In the genomic region with DNA sequence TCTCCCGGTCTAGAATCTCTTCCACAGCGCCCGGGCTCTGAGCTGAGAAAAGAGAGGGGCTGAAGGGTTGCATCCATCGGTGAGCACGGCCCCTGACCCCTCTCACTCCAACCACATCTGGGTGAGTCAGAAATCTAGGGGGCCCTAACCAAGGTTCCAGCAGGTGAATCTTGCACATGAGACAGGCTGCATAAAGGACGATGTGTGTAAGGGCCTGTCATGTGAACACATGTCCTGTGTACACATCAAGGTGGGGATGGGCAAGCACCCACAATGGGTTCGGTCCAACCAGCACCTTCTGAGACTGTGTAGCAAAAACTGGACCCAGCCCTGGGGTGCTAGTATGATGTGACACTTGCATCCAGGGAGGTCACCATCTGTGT, we compare ENCODE assay signal across 9 cellular contexts. TPM values are rescaled to one million over a fixed set of nuclear protein-coding genes. Genes with fewer than 3 reads are reported as not detected.
A peak's percentile ranks its signal among the peaks of the same experiment; 100 is the strongest.
DNase-seq lines count a peak whose midpoint lies in the region; FAIRE-seq and TF ChIP-seq lines count a peak whose summit lies in the region.
"Had no signal": no experiment of that assay in that cellular context is flagged by ENCODE, and none has a peak within 500 bp of the region (broad histone marks: within the 10 kb centered on the region; RNA-seq: fewer than 3 reads in every experiment).

No MANE protein-coding gene starts in this region.

- H3K23ac ChIP-seq in trophoblast cell (ENCODE audit: low read length): no peak overlapping the region

- H3K4me1 Mint-ChIP-seq in Calu3 (ENCODE audit: low read depth, unreplicated experiment): no peaks in the 10 kb centered on the region

- no peak overlapping the region for H2BK120ac ChIP-seq in trophoblast cell (ENCODE audit: insufficient read depth, low read length, poor library complexity)

- intact Hi-C loops in Calu3 (cut with micrococcal nuclease; ENCODE audit: unreplicated experiment): loop anchor here (10.0 kb wide), 1 partner anchor 309 kb away; no protein-coding TSS in a partner anchor
- intact Hi-C loops in esophagus squamous epithelium (cut with DNase I): no loop called here

- CTCF ChIA-PET in Calu3 (lab: Charles Lee): no interaction called here

- H2BK12ac ChIP-seq in trophoblast cell (ENCODE audit: low read length): no peak overlapping the region

- DNase-seq in Calu3: no peak
- DNase-seq in SK-N-MC (ENCODE audit: low read depth, low spot score): no peak
- DNase-seq in esophagus squamous epithelium (lab: John Stamatoyannopoulos, UW): no peak
- DNase-seq in trophoblast cell: no peak
- DNase-seq in caudate nucleus (lab: John Stamatoyannopoulos, UW): no peak
- DNase-seq in HTR-8/SVneo (ENCODE audit: insufficient read length, low spot score): no peak
- no peak for DNase-seq in OCI-M2 (lab: John Stamatoyannopoulos, UW; ENCODE audit: unreplicated experiment)
- no peak for DNase-seq in SJCRH30
- DNase-seq: NCI-H69 had no signal

- peaks cover 29 to 66% (median 30%) of the 10 kb centered on the region in 3 donors for H3K4me1 ChIP-seq in esophagus squamous epithelium
- peaks cover 20 to 31% of the 10 kb centered on the region in 2 experiments for H3K4me1 ChIP-seq in trophoblast cell (ENCODE audit: control insufficient read depth in 1 of 2, insufficient read depth in 2 of 2, low read length in 2 of 2)
- peaks cover 21% of the 10 kb centered on the region for H3K4me1 ChIP-seq in SJCRH30

- peak overlapping the region; percentile 92 for H3K27ac Mint-ChIP-seq in Calu3 (ENCODE audit: unreplicated experiment)

- WGBS in esophagus squamous epithelium, 2 donors: 40 to 74% methylated on average over 1 to 3 of the region's 7 CpGs
- no CpG with 5 or more reads among the region's 7 CpGs for WGBS in trophoblast cell (ENCODE audit: extremely low coverage, insufficient coverage, insufficient read length)

- H3K14ac ChIP-seq in trophoblast cell (ENCODE audit: low read length): no peak overlapping the region

- H4K8ac ChIP-seq in trophoblast cell (ENCODE audit: low read depth, low read length): no peak overlapping the region

- H3K79me1 ChIP-seq in trophoblast cell (ENCODE audit: low read length): peaks cover 24% of the 10 kb centered on the region

- H3K9ac ChIP-seq in SK-N-MC (ENCODE audit: insufficient read length) (peak overlapping the region; percentile 97), trophoblast cell (ENCODE audit: low read length) (no peak overlapping the region)

- FAIRE-seq in HTR-8/SVneo (lab: Jason Lieb, UNC): no peak

- BruUV-seq in Calu3 (replicated peaks; lab: Mats Ljungman, UMichigan): no TSS peak

- H3K27ac ChIP-seq in SK-N-MC (no peak overlapping the region), esophagus squamous epithelium (peak overlapping the region in 3 of 4 donors; percentile 96 to 100 (median 98)), trophoblast cell (ENCODE audit: low read depth, low read length) (no peak overlapping the region), caudate nucleus (ENCODE audit: low read depth, low read length) (no peak overlapping the region), SJCRH30 (no peak overlapping the region)

- H3K9me3 Mint-ChIP-seq in Calu3 (ENCODE audit: low read depth, unreplicated experiment): no peaks in the 10 kb centered on the region

- peak overlapping the region; percentile 99 for H3K4ac ChIP-seq in trophoblast cell (ENCODE audit: low read depth, low read length)

- TF ChIP-seq CTCF in Calu3 (IDR thresholded peaks at IDR 0.05; ENCODE audit: unreplicated experiment) (no peak), esophagus squamous epithelium (IDR thresholded peaks at IDR 0.05) (no peak)

- H4K12ac ChIP-seq in trophoblast cell (ENCODE audit: low read depth, low read length): no peak overlapping the region

- H2BK5ac ChIP-seq in trophoblast cell (ENCODE audit: low read depth, low read length, poor library complexity): no peak overlapping the region

- H2AFZ ChIP-seq in trophoblast cell (ENCODE audit: insufficient read depth, low read length, poor library complexity): no peak overlapping the region

- no peak overlapping the region for H3K18ac ChIP-seq in trophoblast cell (ENCODE audit: low read length)

- H3K36me3 ChIP-seq in SK-N-MC (ENCODE audit: insufficient read depth, low read length) (peaks cover 18% of the 10 kb centered on the region), esophagus squamous epithelium (peaks cover 12 to 61% (median 22%) of the 10 kb centered on the region in 3 donors), trophoblast cell (ENCODE audit: control insufficient read depth in 1 of 2, insufficient read depth in 2 of 2, low read length in 2 of 2) (peaks cover 46 to 52% of the 10 kb centered on the region in 2 experiments), SJCRH30 (peaks cover 18% of the 10 kb centered on the region)

- H3K27me3 ChIP-seq in esophagus squamous epithelium: no peaks in the 10 kb centered on the region
- no peaks in the 10 kb centered on the region for H3K27me3 ChIP-seq in trophoblast cell (ENCODE audit: insufficient read depth, low read length)
- H3K27me3 ChIP-seq in SJCRH30: no peaks in the 10 kb centered on the region

- H4K91ac ChIP-seq in trophoblast cell (ENCODE audit: low read depth, low read length): no peak overlapping the region

- H3K9me3 ChIP-seq in SK-N-MC (ENCODE audit: low read depth, low read length): no peaks in the 10 kb centered on the region
- no peaks in the 10 kb centered on the region for H3K9me3 ChIP-seq in esophagus squamous epithelium
- H3K9me3 ChIP-seq in trophoblast cell (ENCODE audit: insufficient read depth, low read depth, low read length): no peaks in the 10 kb centered on the region
- no peaks in the 10 kb centered on the region for H3K9me3 ChIP-seq in SJCRH30 (replicated peaks)

- H3K36me3 Mint-ChIP-seq in Calu3 (ENCODE audit: insufficient read depth, unreplicated experiment): peaks cover 59% of the 10 kb centered on the region

- peak overlapping the region; percentile 96 for H3K4me3 ChIP-seq in SK-N-MC
- peak overlapping the region; percentile 80 to 100 (median 90) for H3K4me3 ChIP-seq in esophagus squamous epithelium
- H3K4me3 ChIP-seq in trophoblast cell (ENCODE audit: low read depth, low read length): no peak overlapping the region
- no peak overlapping the region; the same call in 1 of the 2 replicates for H3K4me3 ChIP-seq in SJCRH30

- peak overlapping the region; percentile 96 for H3K4me3 Mint-ChIP-seq in Calu3 (ENCODE audit: low read depth, unreplicated experiment)

- no peaks in the 10 kb centered on the region for H3K27me3 Mint-ChIP-seq in Calu3 (ENCODE audit: unreplicated experiment)

- H3K4me2 ChIP-seq in trophoblast cell (ENCODE audit: low read length): peak overlapping the region; percentile 89

- no peak for TF ChIP-seq POLR2A in esophagus squamous epithelium (IDR thresholded peaks at IDR 0.05)

- H3K79me2 ChIP-seq in trophoblast cell (ENCODE audit: control insufficient read depth, insufficient read depth, low read length, poor library complexity): peaks cover 37% of the 10 kb centered on the region

- H2AK5ac ChIP-seq in trophoblast cell (ENCODE audit: low read length): no peak overlapping the region

RNA-seq across cellular contexts. Expression of gene BET1L, which starts 1.2 kb away (rescaled TPM):
- total RNA-seq in Calu3 (2022): 47.8 and 59.0 TPM in 2 replicates
- total RNA-seq in esophagus squamous epithelium: 10 to 100 TPM; 16.3 to 24.8 (median 17.1) TPM
- polyA plus RNA-seq in trophoblast cell (2013): 45.4 and 47.1 TPM in 2 replicates
- 20.8 and 22.6 TPM in 2 replicates for total RNA-seq in SJCRH30 (2014; rRNA removed; shearing (Covaris generic))

RNA-seq across cellular contexts. Expression of gene RIC8A, which starts 1.5 kb away (rescaled TPM):
- total RNA-seq in Calu3 (2022) (73.0 and 84.1 TPM in 2 replicates), esophagus squamous epithelium (10 to 100 TPM; 48.3 to 71.1 (median 60.2) TPM)
- 90.3 and 95.7 TPM in 2 replicates for polyA plus RNA-seq in trophoblast cell (2013)
- total RNA-seq in SJCRH30 (2014; rRNA removed; shearing (Covaris generic)): 98.3 and 106 TPM in 2 replicates

RNA-seq across cellular contexts. Expression of gene SCGB1C1, which starts 13.1 kb away (rescaled TPM):
- total RNA-seq in Calu3 (2022) (not detected in 2 replicates), esophagus squamous epithelium (not detected)
- polyA plus RNA-seq in trophoblast cell (2013): not detected in 2 replicates
- total RNA-seq in SJCRH30 (2014; rRNA removed; shearing (Covaris generic)): not detected in 2 replicates

RNA-seq across cellular contexts. Expression of gene SIRT3, which starts 30.1 kb away (rescaled TPM):
- 19.2 and 19.7 TPM in 2 replicates for total RNA-seq in Calu3 (2022)
- 1 to 10 TPM; 2.5 to 8.3 (median 6.1) TPM for total RNA-seq in esophagus squamous epithelium
- polyA plus RNA-seq in trophoblast cell (2013): 10.8 and 11.5 TPM in 2 replicates
- total RNA-seq in SJCRH30 (2014; rRNA removed; shearing (Covaris generic)): 11.0 and 17.2 TPM in 2 replicates

RNA-seq across cellular contexts. Expression of gene PSMD13, which starts 30.8 kb away (rescaled TPM):
- total RNA-seq in Calu3 (2022): 165 and 172 TPM in 2 replicates
- 100 to 1,000 TPM in 2 of 4 donors, 10 to 100 TPM in 2; 46.4 to 116 (median 105) TPM for total RNA-seq in esophagus squamous epithelium
- polyA plus RNA-seq in trophoblast cell (2013): 94.6 and 95.0 TPM in 2 replicates
- total RNA-seq in SJCRH30 (2014; rRNA removed; shearing (Covaris generic)): 127 and 131 TPM in 2 replicates

Comparison
In these comparisons a context has a peak if more than half of its experiments do, and no peak if none do; other contexts are left out.
1. H3K27ac ChIP-seq: peak in esophagus squamous epithelium (3 of 4); none in SK-N-MC (single experiment), trophoblast cell (single experiment), caudate nucleus (single experiment) and SJCRH30 (single experiment).
2. H3K4me3 ChIP-seq: peak in SK-N-MC (single experiment) and esophagus squamous epithelium (4 of 4); none in trophoblast cell (single experiment) and SJCRH30 (single experiment).